In the genomic region with DNA sequence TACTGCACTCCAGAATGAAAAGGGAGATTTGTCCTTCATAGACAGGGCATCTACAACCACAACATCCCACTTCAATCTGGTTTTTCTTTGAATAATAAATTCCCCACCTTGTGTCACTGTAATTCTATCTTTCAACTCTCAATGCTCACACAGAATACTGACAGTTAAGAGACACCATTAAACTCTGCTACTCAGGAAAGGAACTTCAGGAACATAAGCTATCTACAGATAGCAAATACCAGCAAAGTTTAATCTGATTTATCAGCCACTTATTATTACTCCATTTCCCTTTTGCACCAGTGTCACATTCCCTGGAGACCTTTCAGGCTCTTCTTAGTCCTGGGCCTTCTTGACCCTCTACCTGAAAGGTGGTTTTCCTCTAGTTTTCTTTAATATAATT, we compare ENCODE assay signal across 19 cellular contexts.
A peak's percentile ranks its signal among the peaks of the same experiment; 100 is the strongest.
DNase-seq lines count a peak whose midpoint lies in the region; ATAC-seq and TF ChIP-seq lines count a peak whose summit lies in the region.
"Had no signal": no experiment of that assay in that cellular context is flagged by ENCODE, and none has a peak within 500 bp of the region (broad histone marks: within the 10 kb centered on the region; RNA-seq: fewer than 3 reads in every experiment).

No MANE protein-coding gene starts in this region.

- no peak overlapping the region for H3K27ac ChIP-seq in CD8-positive, alpha-beta T cell (ENCODE audit: low read depth, low read length)
- H3K27ac ChIP-seq in OCI-LY1 (ENCODE audit: low read depth, low read length, poor library complexity, severe bottlenecking), result peak overlapping the region; percentile 98
- no peak overlapping the region for H3K27ac ChIP-seq in naive thymus-derived CD4-positive, alpha-beta T cell (ENCODE audit: low read depth, low read length)

- no peaks in the 10 kb centered on the region for H3K27me3 ChIP-seq in CD8-positive, alpha-beta T cell (ENCODE audit: insufficient read depth, low read length)
- no peaks in the 10 kb centered on the region for H3K27me3 ChIP-seq in OCI-LY1 (ENCODE audit: insufficient read depth, low read length)
- H3K27me3 ChIP-seq in naive thymus-derived CD4-positive, alpha-beta T cell (ENCODE audit: control insufficient read depth in 2 of 2, insufficient read depth in 2 of 2, low read length in 2 of 2), result no peaks in the 10 kb centered on the region

- intact Hi-C loops in CD8-positive, alpha-beta T cell (cut with DNase I, micrococcal nuclease), result no loop called here
- intact Hi-C loops in naive thymus-derived CD4-positive, alpha-beta T cell (cut with micrococcal nuclease), result loop anchor here (2.0 to 5.0 kb wide), 5 partner anchors 23 to 199 kb away; a partner anchor contains a TSS

- H3K9me2 ChIP-seq in OCI-LY1 (ENCODE audit: low read depth, low read length), result no peaks in the 10 kb centered on the region

- H3K4me3 ChIP-seq in CD8-positive, alpha-beta T cell (ENCODE audit: low read depth, low read length), result no peak overlapping the region
- no peak overlapping the region for H3K4me3 ChIP-seq in OCI-LY1 (ENCODE audit: low read depth, low read length, poor library complexity, severe bottlenecking)
- H3K4me3 ChIP-seq in naive thymus-derived CD4-positive, alpha-beta T cell (ENCODE audit: low read length), result no peak overlapping the region
- H3K4me3 ChIP-seq: GM23338 had no signal

- no peaks in the 10 kb centered on the region for H3K36me3 ChIP-seq in CD8-positive, alpha-beta T cell (ENCODE audit: insufficient read depth, low read length)
- no peaks in the 10 kb centered on the region for H3K36me3 ChIP-seq in OCI-LY1 (ENCODE audit: insufficient read depth, low read length)
- no peaks in the 10 kb centered on the region for H3K36me3 ChIP-seq in naive thymus-derived CD4-positive, alpha-beta T cell (ENCODE audit: control insufficient read depth in 2 of 3, insufficient read depth in 3 of 3, low read length in 3 of 3)

- H3K4me1 Mint-ChIP-seq in CD8-positive, alpha-beta T cell (ENCODE audit: low read depth), result peaks cover 58% of the 10 kb centered on the region
- peaks cover 39 to 71% (median 54%) of the 10 kb centered on the region in 7 donors for H3K4me1 Mint-ChIP-seq in naive thymus-derived CD4-positive, alpha-beta T cell

- no peak for ATAC-seq in CD8-positive, alpha-beta T cell
- no peak for ATAC-seq in naive thymus-derived CD4-positive, alpha-beta T cell
- ATAC-seq in HG02870 (IDR thresholded peaks at IDR 0.05; ENCODE audit: unreplicated experiment), result no peak
- ATAC-seq: GM23338 had no signal

- H4K20me1 ChIP-seq in OCI-LY1 (ENCODE audit: insufficient read depth, low read length), result no peaks in the 10 kb centered on the region

- no peaks in the 10 kb centered on the region for H3K9me3 ChIP-seq in CD8-positive, alpha-beta T cell (ENCODE audit: low read length)
- H3K9me3 ChIP-seq in OCI-LY1 (ENCODE audit: low read length), result no peaks in the 10 kb centered on the region
- H3K9me3 ChIP-seq in naive thymus-derived CD4-positive, alpha-beta T cell (ENCODE audit: control insufficient read depth in 2 of 3, low read length in 3 of 3), result no peaks in the 10 kb centered on the region

- H3F3A ChIP-seq in OCI-LY1 (ENCODE audit: insufficient read depth, low read length), result peaks cover 3% of the 10 kb centered on the region; the same call in 1 of the 2 replicates

- POLR2A ChIA-PET in CD8-positive, alpha-beta T cell (lab: Charles Lee), result no interaction called here
- POLR2A ChIA-PET in naive thymus-derived CD4-positive, alpha-beta T cell (lab: Charles Lee), result no interaction called here

- H3K4me2 ChIP-seq in OCI-LY1 (ENCODE audit: low read length), result peak overlapping the region; percentile 67; the same call in 1 of the 2 replicates
- H3K4me2 ChIP-seq: GM23338 had no signal

- no peaks in the 10 kb centered on the region for H3K9me3 Mint-ChIP-seq in CD8-positive, alpha-beta T cell
- H3K9me3 Mint-ChIP-seq in naive thymus-derived CD4-positive, alpha-beta T cell, result no peaks in the 10 kb centered on the region
- H3K9me3 Mint-ChIP-seq: GM23338 had no signal

- H3K27me3 Mint-ChIP-seq in CD8-positive, alpha-beta T cell (ENCODE audit: low read depth), result no peaks in the 10 kb centered on the region
- H3K27me3 Mint-ChIP-seq in naive thymus-derived CD4-positive, alpha-beta T cell, result no peaks in the 10 kb centered on the region

- no peak for TF ChIP-seq CTCF in CD8-positive, alpha-beta T cell (IDR thresholded peaks at IDR 0.05)
- 0 out of 2 replicates have a peak, but pooled peaks have one; percentile 5 for TF ChIP-seq CTCF in OCI-LY1 (IDR thresholded peaks at IDR 0.05; ENCODE audit: low read length)

- peaks cover 31% of the 10 kb centered on the region for H3K4me1 ChIP-seq in CD8-positive, alpha-beta T cell (ENCODE audit: insufficient read depth, low read length)
- peaks cover 88% of the 10 kb centered on the region for H3K4me1 ChIP-seq in OCI-LY1 (ENCODE audit: insufficient read depth, low read length, severe bottlenecking)
- peaks cover 23 to 34% of the 10 kb centered on the region in 2 donors for H3K4me1 ChIP-seq in naive thymus-derived CD4-positive, alpha-beta T cell (ENCODE audit: control insufficient read depth in 2 of 2, insufficient read depth in 2 of 2, low read length in 2 of 2)

- peak overlapping the region; percentile 47 for H3K27ac Mint-ChIP-seq in CD8-positive, alpha-beta T cell
- H3K27ac Mint-ChIP-seq in naive thymus-derived CD4-positive, alpha-beta T cell, result peak overlapping the region in 6 of 9 donors; percentile 8 to 85 (median 58)
- H3K27ac Mint-ChIP-seq: CD14-positive monocyte, GM23338 had no signal

- CTCF ChIA-PET in CD8-positive, alpha-beta T cell (lab: Charles Lee), result no interaction called here
- CTCF ChIA-PET in naive thymus-derived CD4-positive, alpha-beta T cell (lab: Charles Lee), result no interaction called here

- DNase-seq in NCI-H2107 treated with DMSO at 0.1 percent for 48 hours (lab: John Stamatoyannopoulos, UW; ENCODE audit: unreplicated experiment) (peak; percentile 37), NCI-H2107 (lab: John Stamatoyannopoulos, UW) (no peak), DMS153 treated with DMSO at 0.1 percent for 48 hours (lab: John Stamatoyannopoulos, UW; ENCODE audit: unreplicated experiment) (no peak), NCI-H2081 treated with DMSO at 0.1 percent for 48 hours (lab: John Stamatoyannopoulos, UW) (no peak)
- no peak for DNase-seq in CD8-positive, alpha-beta T cell
- no peak for DNase-seq in naive thymus-derived CD4-positive, alpha-beta T cell
- DNase-seq: Calu3; HCEC 1CT; NCI-H1105; NCI-H1694 treated with DMSO at 0.1 percent for 48 hours; NCI-H2171; NCI-H526 treated with DMSO at 0.1 percent for 48 hours; NK-92 treated with Interleukin-12 subunit alpha and Interleukin-12 subunit beta, amount 100 ng/mL, for 24 hours; OCI-M1; Right ventricle myocardium superior had no signal

- no peak overlapping the region for H2AFZ ChIP-seq in OCI-LY1 (ENCODE audit: low read length)

- no peaks in the 10 kb centered on the region for H3K36me3 Mint-ChIP-seq in CD8-positive, alpha-beta T cell
- peaks cover 0 to 13% (median 0%) of the 10 kb centered on the region in 5 donors for H3K36me3 Mint-ChIP-seq in naive thymus-derived CD4-positive, alpha-beta T cell
- H3K36me3 Mint-ChIP-seq: CD14-positive monocyte had no signal

- no peaks in the 10 kb centered on the region for H3K79me2 ChIP-seq in OCI-LY1 (ENCODE audit: insufficient read depth, low read length)

- peak overlapping the region; percentile 75; the same call in 1 of the 2 replicates for H3K9ac ChIP-seq in OCI-LY1 (ENCODE audit: low read length)

- H3K4me3 Mint-ChIP-seq in CD8-positive, alpha-beta T cell, result no peak overlapping the region
- H3K4me3 Mint-ChIP-seq in naive thymus-derived CD4-positive, alpha-beta T cell, result no peak overlapping the region
- H3K4me3 Mint-ChIP-seq: GM23338 had no signal

Comparison
In these comparisons a context has a peak if more than half of its experiments do, and no peak if none do; other contexts are left out.
1. intact Hi-C loops: an anchor here in naive thymus-derived CD4-positive, alpha-beta T cell (2.0 to 5.0 kb wide); none called in CD8-positive, alpha-beta T cell.